ENCODE assay signal across 1 cellular context in the genomic region with DNA sequence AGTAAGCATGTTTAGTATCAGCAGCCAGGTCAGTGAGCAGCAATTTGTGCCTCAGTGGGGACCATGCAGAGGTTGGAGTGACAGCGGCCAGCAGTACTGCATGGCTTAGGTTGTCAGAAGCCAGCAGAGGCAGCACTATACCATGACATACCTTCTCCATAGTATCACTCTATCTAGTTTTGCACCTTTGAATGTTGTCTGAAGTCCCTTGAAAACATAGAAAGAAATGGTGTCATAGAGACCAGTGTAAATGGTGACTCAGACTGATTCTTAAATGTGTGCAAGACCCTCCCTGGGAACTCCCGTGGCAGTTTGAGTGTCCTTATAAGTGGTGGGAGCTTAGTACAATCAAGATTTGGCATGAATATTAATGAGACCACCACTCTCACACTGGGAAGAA.
TF ChIP-seq lines count a peak whose summit lies in the region.

No MANE protein-coding gene starts in this region.

TF ChIP-seq in K562, 482 proteins besides CTCF, POLR2A, EP300 and RAD21:
- TF ChIP-seq, protein P1, sequence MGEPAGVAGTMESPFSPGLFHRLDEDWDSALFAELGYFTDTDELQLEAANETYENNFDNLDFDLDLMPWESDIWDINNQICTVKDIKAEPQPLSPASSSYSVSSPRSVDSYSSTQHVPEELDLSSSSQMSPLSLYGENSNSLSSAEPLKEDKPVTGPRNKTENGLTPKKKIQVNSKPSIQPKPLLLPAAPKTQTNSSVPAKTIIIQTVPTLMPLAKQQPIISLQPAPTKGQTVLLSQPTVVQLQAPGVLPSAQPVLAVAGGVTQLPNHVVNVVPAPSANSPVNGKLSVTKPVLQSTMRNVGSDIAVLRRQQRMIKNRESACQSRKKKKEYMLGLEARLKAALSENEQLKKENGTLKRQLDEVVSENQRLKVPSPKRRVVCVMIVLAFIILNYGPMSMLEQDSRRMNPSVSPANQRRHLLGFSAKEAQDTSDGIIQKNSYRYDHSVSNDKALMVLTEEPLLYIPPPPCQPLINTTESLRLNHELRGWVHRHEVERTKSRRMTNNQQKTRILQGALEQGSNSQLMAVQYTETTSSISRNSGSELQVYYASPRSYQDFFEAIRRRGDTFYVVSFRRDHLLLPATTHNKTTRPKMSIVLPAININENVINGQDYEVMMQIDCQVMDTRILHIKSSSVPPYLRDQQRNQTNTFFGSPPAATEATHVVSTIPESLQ (CRISPR knock-in tag; IDR thresholded peaks at IDR 0.05): no peak
- TF ChIP-seq GATAD2B (IDR thresholded peaks at IDR 0.05; ENCODE audit: borderline replicate concordance) (no peak), LEF1 (IDR thresholded peaks at IDR 0.05) (no peak), ZNF324 (CRISPR knock-in tag; IDR thresholded peaks at IDR 0.05) (no peak), DEAF1 (CRISPR knock-in tag; IDR thresholded peaks at IDR 0.05) (no peak), E2F1 (CRISPR knock-in tag; IDR thresholded peaks at IDR 0.05) (no peak), SLC30A9 (CRISPR knock-in tag; IDR thresholded peaks at IDR 0.05) (no peak), HDAC2 (IDR thresholded peaks at IDR 0.05) (no peak), ZBTB17 (CRISPR knock-in tag; IDR thresholded peaks at IDR 0.05) (no peak), FUS (optimal IDR thresholded peaks at IDR 0.05; ENCODE audit: low read depth, low read length) (no peak)
- TF ChIP-seq, protein P2, sequence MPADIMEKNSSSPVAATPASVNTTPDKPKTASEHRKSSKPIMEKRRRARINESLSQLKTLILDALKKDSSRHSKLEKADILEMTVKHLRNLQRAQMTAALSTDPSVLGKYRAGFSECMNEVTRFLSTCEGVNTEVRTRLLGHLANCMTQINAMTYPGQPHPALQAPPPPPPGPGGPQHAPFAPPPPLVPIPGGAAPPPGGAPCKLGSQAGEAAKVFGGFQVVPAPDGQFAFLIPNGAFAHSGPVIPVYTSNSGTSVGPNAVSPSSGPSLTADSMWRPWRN (IDR thresholded peaks at IDR 0.05; ENCODE audit: low read depth): no peak
